Comparison of ENCODE assay signal across 10 cellular contexts in the genomic region with DNA sequence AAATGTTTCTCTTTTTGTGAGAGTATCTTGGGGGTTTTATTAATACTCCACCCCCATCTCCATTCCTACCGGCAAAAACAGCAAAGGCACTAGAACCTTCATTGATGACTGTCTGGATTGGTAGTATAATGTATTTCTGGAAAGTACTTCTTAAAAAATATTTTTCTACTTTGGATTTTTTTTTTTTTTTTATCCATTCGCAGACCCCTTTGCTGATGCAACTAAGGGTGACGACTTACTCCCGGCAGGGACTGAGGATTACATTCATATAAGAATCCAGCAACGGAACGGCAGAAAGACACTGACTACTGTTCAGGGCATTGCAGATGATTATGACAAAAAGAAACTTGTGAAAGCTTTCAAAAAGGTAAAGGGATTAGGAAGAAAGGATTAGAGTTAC. TPM values are rescaled to one million over a fixed set of nuclear protein-coding genes. Genes with fewer than 3 reads are reported as not detected.
DNase-seq lines count a peak whose midpoint lies in the region; ATAC-seq, FAIRE-seq and TF ChIP-seq lines count a peak whose summit lies in the region.
"Had no signal": no experiment of that assay in that cellular context is flagged by ENCODE, and none has a peak within 500 bp of the region (broad histone marks: within the 10 kb centered on the region; RNA-seq: fewer than 3 reads in every experiment).

No MANE protein-coding gene starts in this region.

- H3K4me1 ChIP-seq in heart left ventricle (peaks cover 0 to 55% (median 33%) of the 10 kb centered on the region in 12 donors), astrocyte (ENCODE audit: insufficient read depth, low read length) (peaks cover 13% of the 10 kb centered on the region), left lung (peaks cover 6 to 53% of the 10 kb centered on the region in 2 donors), thoracic aorta (ENCODE audit: control insufficient read depth in 1 of 2, low read depth in 2 of 2) (peaks cover 16 to 32% of the 10 kb centered on the region in 2 donors)

- H3K27ac Mint-ChIP-seq in astrocyte (ENCODE audit: unreplicated experiment) = peak overlapping the region; percentile 99

- H3K36me3 ChIP-seq in heart left ventricle (peaks cover 0 to 44% (median 35%) of the 10 kb centered on the region in 9 donors), astrocyte (ENCODE audit: insufficient read depth, low read length) (peaks cover 23% of the 10 kb centered on the region), left lung (peaks cover 0 to 35% of the 10 kb centered on the region in 2 donors), thoracic aorta (peaks cover 10% of the 10 kb centered on the region)

- H3K9ac ChIP-seq in astrocyte (ENCODE audit: low read length) = peak overlapping the region; percentile 98

- H4K20me1 ChIP-seq in astrocyte (ENCODE audit: insufficient read depth, low read length) = peaks cover 3% of the 10 kb centered on the region

- intact Hi-C loops in heart left ventricle (cut with DNase I) (loop anchor here in 5 of 10 donors (2.0 to 10.0 kb wide), 5 partner anchors 142 to 896 kb away; no protein-coding TSS in a partner anchor), left cardiac atrium (cut with DNase I) (no loop called here), left lung (cut with DNase I) (no loop called here)

- peak overlapping the region; percentile 99 for H3K4me3 Mint-ChIP-seq in astrocyte (ENCODE audit: unreplicated experiment)

- no peak for DNase-seq in heart left ventricle
- no peak for DNase-seq in left cardiac atrium
- no peak for DNase-seq in astrocyte (ENCODE audit: low read depth)
- no peak for DNase-seq in left lung
- DNase-seq in thoracic aorta (ENCODE audit: low spot score) = no peak
- DNase-seq in NCI-H2171 treated with DMSO at 0.1 percent for 48 hours (lab: John Stamatoyannopoulos, UW) = no peak
- DNase-seq in RPMI8226 = no peak

- peaks cover 12% of the 10 kb centered on the region for H3K36me3 Mint-ChIP-seq in astrocyte (ENCODE audit: low read depth, unreplicated experiment)

- H2AFZ ChIP-seq in astrocyte (ENCODE audit: low read depth, low read length) = no peak overlapping the region

- no peak for ATAC-seq in heart left ventricle
- ATAC-seq in left cardiac atrium = no peak
- no peak for ATAC-seq in left lung
- ATAC-seq in thoracic aorta (ENCODE audit: insufficient number of reproducible peaks, low FRiP score, low read depth) = no peak
- ATAC-seq in HG03025 (IDR thresholded peaks at IDR 0.05; ENCODE audit: low FRiP score, unreplicated experiment) = no peak

- H3K4me1 Mint-ChIP-seq in astrocyte (ENCODE audit: low read depth, unreplicated experiment) = peaks cover 10% of the 10 kb centered on the region

- peak overlapping the region; percentile 92 to 99 (median 97) for H3K27ac ChIP-seq in heart left ventricle
- H3K27ac ChIP-seq in astrocyte (ENCODE audit: low read depth, low read length) = peak overlapping the region; percentile 90
- no peak overlapping the region for H3K27ac ChIP-seq in left lung
- peak overlapping the region; percentile 98 to 100 for H3K27ac ChIP-seq in thoracic aorta

- no peaks in the 10 kb centered on the region for H3K27me3 ChIP-seq in heart left ventricle
- no peaks in the 10 kb centered on the region for H3K27me3 ChIP-seq in astrocyte (ENCODE audit: insufficient read depth, low read length)
- H3K27me3 ChIP-seq in left lung = no peaks in the 10 kb centered on the region
- H3K27me3 ChIP-seq in thoracic aorta (replicated peaks; ENCODE audit: insufficient read depth) = no peaks in the 10 kb centered on the region

- 2 to 6% (median 3%) methylated on average over 6 of the region's 6 CpGs for WGBS in heart left ventricle, 4 donors

- no peak for FAIRE-seq in astrocyte (lab: Jason Lieb, UNC)
- FAIRE-seq: colon, GM18507 had no signal

- TF ChIP-seq POLR2A in heart left ventricle (IDR thresholded peaks at IDR 0.05) = no peak

- H3K9me3 Mint-ChIP-seq in astrocyte (ENCODE audit: unreplicated experiment) = no peaks in the 10 kb centered on the region

- peaks cover 24% of the 10 kb centered on the region for H3K79me2 ChIP-seq in astrocyte (ENCODE audit: insufficient read depth, low read length)

- no peak for TF ChIP-seq CTCF in heart left ventricle (IDR thresholded peaks at IDR 0.05)
- no peak for TF ChIP-seq CTCF in astrocyte (IDR thresholded peaks at IDR 0.05; ENCODE audit: insufficient read depth, low read depth, low read length)
- TF ChIP-seq CTCF in left lung (IDR thresholded peaks at IDR 0.05) = no peak
- TF ChIP-seq CTCF in thoracic aorta (IDR thresholded peaks at IDR 0.05) = no peak

- peak overlapping the region; percentile 85 for H3K4me2 ChIP-seq in astrocyte (ENCODE audit: low read length)

- no peaks in the 10 kb centered on the region for H3K27me3 Mint-ChIP-seq in astrocyte (ENCODE audit: low read depth, unreplicated experiment)

- peak overlapping the region; percentile 71 to 96 (median 88) for H3K4me3 ChIP-seq in heart left ventricle
- peak overlapping the region; percentile 90 for H3K4me3 ChIP-seq in astrocyte (ENCODE audit: insufficient read depth, low read depth, low read length)
- H3K4me3 ChIP-seq in left lung = peak overlapping the region; percentile 74 to 86
- H3K4me3 ChIP-seq in thoracic aorta = peak overlapping the region; percentile 98

- no peaks in the 10 kb centered on the region for H3K9me3 ChIP-seq in heart left ventricle
- no peaks in the 10 kb centered on the region for H3K9me3 ChIP-seq in astrocyte (ENCODE audit: insufficient read depth, low read depth, low read length)
- H3K9me3 ChIP-seq in left lung = no peaks in the 10 kb centered on the region
- H3K9me3 ChIP-seq in thoracic aorta = no peaks in the 10 kb centered on the region

RNA-seq across cellular contexts. Expression of a gene that starts 1.2 kb away (rescaled TPM):
- 100 to 1,000 TPM in 7 of 9 donors, 10 to 100 TPM in 2; 64.0 to 357 (median 289) TPM for total RNA-seq in heart left ventricle
- 100 to 1,000 TPM; 170 to 590 TPM for polyA plus RNA-seq in heart left ventricle
- total RNA-seq in left cardiac atrium = 100 to 1,000 TPM; 194 to 210 TPM
- 59.3 and 62.5 TPM in 2 replicates for total RNA-seq in astrocyte
- 10 to 100 TPM; 37.7 to 54.0 TPM for total RNA-seq in left lung
- 10 to 100 TPM; 15.0 to 38.2 TPM for total RNA-seq in thoracic aorta

Comparison
In these comparisons a context has a peak if more than half of its experiments do, and no peak if none do; other contexts are left out.
1. H3K27ac ChIP-seq: peak in heart left ventricle (12 of 12), astrocyte (single experiment) and thoracic aorta (2 of 2); none in left lung (0 of 2).
2. Peak in every context shown above with its lines, with median percentiles within 50 percentile points of each other: H3K4me3 ChIP-seq.